Comparison of ENCODE assay signal across 13 cellular contexts in genomic region chr14:99232406-99233214, GRCh38. TPM values are rescaled to one million over a fixed set of nuclear protein-coding genes. Genes with fewer than 3 reads are reported as not detected.
DNase-seq lines count a peak whose midpoint lies in the region; ATAC-seq and TF ChIP-seq lines count a peak whose summit lies in the region.
"Had no signal": no experiment of that assay in that cellular context is flagged by ENCODE, and none has a peak within 500 bp of the region (broad histone marks: within the 10 kb centered on the region; RNA-seq: fewer than 3 reads in every experiment).

No MANE protein-coding gene starts in this region.

- no peak overlapping the region for H4K8ac ChIP-seq in neuronal stem cell (ENCODE audit: low read depth, low read length)

- H2BK15ac ChIP-seq in neuronal stem cell (ENCODE audit: low read length), result peak overlapping the region; percentile 50

- no peak for DNase-seq in SK-N-MC (ENCODE audit: low read depth, low spot score)
- no peak for DNase-seq in central memory CD8-positive, alpha-beta T cell (ENCODE audit: low spot score in 2 of 2)
- DNase-seq in neuronal stem cell (ENCODE audit: low spot score), result no peak
- DNase-seq in SKM-1 treated with dmso at 0.1 percent for 144 hours (lab: John Stamatoyannopoulos, UW; ENCODE audit: unreplicated experiment), result no peak
- DNase-seq: cortex of kidney, GDM1, mesenchymal stem cell, NCI-H345, OCI-M1, SW 1271 had no signal

- no peaks in the 10 kb centered on the region for H3K27me3 Mint-ChIP-seq in central memory CD8-positive, alpha-beta T cell

- peak overlapping the region; percentile 76 for H3K27ac ChIP-seq in SK-N-MC
- H3K27ac ChIP-seq in neuronal stem cell (replicated peaks; ENCODE audit: low read length), result no peak overlapping the region

- H3K9me3 Mint-ChIP-seq in central memory CD8-positive, alpha-beta T cell, result no peaks in the 10 kb centered on the region

- H3K9ac ChIP-seq in ES-I3 (ENCODE audit: low read depth, low read length) (peak overlapping the region; percentile 71; the same call in 1 of the 2 replicates), SK-N-MC (ENCODE audit: insufficient read length) (no peak overlapping the region), neuronal stem cell (ENCODE audit: low read depth, low read length, poor library complexity) (no peak overlapping the region)

- H2AFZ ChIP-seq in neuronal stem cell (ENCODE audit: low read length), result peak overlapping the region; percentile 45

- H3K36me3 ChIP-seq in ES-I3 (ENCODE audit: insufficient read depth, low read length) (no peaks in the 10 kb centered on the region), SK-N-MC (ENCODE audit: insufficient read depth, low read length) (peaks cover 99% of the 10 kb centered on the region), neuronal stem cell (replicated peaks in 1 of 2; ENCODE audit: control insufficient read depth in 2 of 2, insufficient read depth in 2 of 2, low read length in 2 of 2) (no peaks in the 10 kb centered on the region)

- peak overlapping the region; percentile 43 for H3K4me2 ChIP-seq in neuronal stem cell (ENCODE audit: insufficient read depth, low read length, poor library complexity, severe bottlenecking)

- H3K4me1 ChIP-seq in ES-I3 (ENCODE audit: insufficient read depth, low read length) (peaks cover 28% of the 10 kb centered on the region), neuronal stem cell (ENCODE audit: control insufficient read depth in 2 of 2, insufficient read depth in 1 of 2, low read depth in 1 of 2, low read length in 2 of 2) (peaks cover 0 to 14% of the 10 kb centered on the region in 2 donors)

- no peak overlapping the region for H3K4me3 ChIP-seq in SK-N-MC
- no peak overlapping the region for H3K4me3 ChIP-seq in neuronal stem cell (ENCODE audit: low read length in 2 of 2)

- no peak overlapping the region for H4K91ac ChIP-seq in neuronal stem cell (ENCODE audit: low read depth, low read length, poor library complexity)

- peak overlapping the region; percentile 84 for H3K4me3 Mint-ChIP-seq in central memory CD8-positive, alpha-beta T cell

- H2BK5ac ChIP-seq in neuronal stem cell (ENCODE audit: low read length), result no peak overlapping the region

- H3K4ac ChIP-seq in neuronal stem cell (ENCODE audit: low read length), result no peak overlapping the region

- H2BK12ac ChIP-seq in neuronal stem cell (ENCODE audit: low read length), result peak overlapping the region; percentile 76

- TF ChIP-seq POLR2A in GM18505 (IDR thresholded peaks at IDR 0.05; ENCODE audit: borderline replicate concordance, extremely low read depth, insufficient read depth, insufficient read length), result no peak

- no CpG with 5 or more reads among the region's 9 CpGs for WGBS in neuronal stem cell (ENCODE audit: extremely low coverage in 2 of 2, insufficient read length in 2 of 2, insufficient replicate concordance in 1 of 2), 2 donors

- peaks cover 0 to 42% (median 0%) of the 10 kb centered on the region in 3 experiments for H3K27me3 ChIP-seq in neuronal stem cell (ENCODE audit: control insufficient read depth in 3 of 3, insufficient read depth in 3 of 3, low read depth in 1 of 3, low read length in 3 of 3)

- H3K23ac ChIP-seq in neuronal stem cell (ENCODE audit: low read depth, low read length, poor library complexity), result no peak overlapping the region

- peak overlapping the region; percentile 84 for H3K18ac ChIP-seq in neuronal stem cell (ENCODE audit: low read length)

- peaks cover 93% of the 10 kb centered on the region for H3K4me1 Mint-ChIP-seq in central memory CD8-positive, alpha-beta T cell

- peak overlapping the region; percentile 94 for H2AK5ac ChIP-seq in neuronal stem cell (ENCODE audit: low read depth, low read length)

- no peak overlapping the region for H2BK120ac ChIP-seq in neuronal stem cell (ENCODE audit: low read depth, low read length)

- H3K27ac Mint-ChIP-seq in central memory CD8-positive, alpha-beta T cell (ENCODE audit: low read depth), result peak overlapping the region; percentile 97

- no peaks in the 10 kb centered on the region for H3K9me3 ChIP-seq in ES-I3 (ENCODE audit: control insufficient read depth, insufficient read depth, low read length)
- no peaks in the 10 kb centered on the region for H3K9me3 ChIP-seq in SK-N-MC (ENCODE audit: low read depth, low read length)
- peaks cover 0 to 6% of the 10 kb centered on the region in 2 donors for H3K9me3 ChIP-seq in neuronal stem cell (replicated peaks in 1 of 2; ENCODE audit: control insufficient read depth in 2 of 2, insufficient read depth in 1 of 2, low read depth in 1 of 2, low read length in 2 of 2)

- ATAC-seq in central memory CD8-positive, alpha-beta T cell (replicated peaks; ENCODE audit: extremely low read depth, poor library complexity, severe bottlenecking), result no peak
- ATAC-seq in GM18505 (IDR thresholded peaks at IDR 0.05; ENCODE audit: unreplicated experiment) (no peak), GM21390 (IDR thresholded peaks at IDR 0.05; ENCODE audit: unreplicated experiment) (no peak)

- H3K79me1 ChIP-seq in neuronal stem cell (ENCODE audit: low read depth, low read length), result no peaks in the 10 kb centered on the region

- no peak overlapping the region for H3K14ac ChIP-seq in neuronal stem cell (ENCODE audit: low read length)

- peaks cover 67% of the 10 kb centered on the region for H3K36me3 Mint-ChIP-seq in central memory CD8-positive, alpha-beta T cell (ENCODE audit: insufficient read depth)

RNA-seq across cellular contexts. Expression of gene BCL11B, which starts 39.4 kb away (rescaled TPM):
- 0.77 TPM for polyA plus RNA-seq in neuronal stem cell (2013, experiment 1 of 2)
- polyA plus RNA-seq in neuronal stem cell (2013, experiment 2 of 2), result 0.90 TPM
